ENCODE assay signal across 7 cellular contexts in genomic region chr6:32972353-32973143, GRCh38. TPM values are rescaled to one million over a fixed set of nuclear protein-coding genes. Genes with fewer than 3 reads are reported as not detected.
DNase-seq lines count a peak whose midpoint lies in the region; ATAC-seq and TF ChIP-seq lines count a peak whose summit lies in the region.

No MANE protein-coding gene starts in this region.

- peak overlapping the region; percentile 100 for H3K4me2 ChIP-seq in parathyroid adenoma (ENCODE audit: low read length)

- peak; percentile 38 for TF ChIP-seq POLR2A in GM19099 (IDR thresholded peaks at IDR 0.05; ENCODE audit: extremely low read depth, insufficient read length, low read depth)
- no peak for TF ChIP-seq POLR2A in GM18505 (IDR thresholded peaks at IDR 0.05; ENCODE audit: borderline replicate concordance, extremely low read depth, insufficient read depth, insufficient read length)

- peak overlapping the region; percentile 98 for H3K27ac Mint-ChIP-seq in activated T-helper 1 cell treated with anti-CD3 and anti-CD28 coated beads, Interleukin-12 subunit alpha, Interleukin-12 subunit beta, Interleukin-2, Interleukin-4 antibody, amounts not matched to agents 30 ng/mL and 10 ng/mL and 1 ng/mL, durations not matched to agents 14 hours and 24 hours and 36 hours

- H3K9ac ChIP-seq in parathyroid adenoma = peak overlapping the region; percentile 51

- TF ChIP-seq CTCF in foreskin keratinocyte (conservative IDR thresholded peaks at IDR 0.05) (no peak), parathyroid adenoma (IDR thresholded peaks at IDR 0.05) (no peak)

- H3K36me3 ChIP-seq in parathyroid adenoma (ENCODE audit: control insufficient read depth, insufficient read depth, low read length) = no peaks in the 10 kb centered on the region

- no peaks in the 10 kb centered on the region for H3K4me1 ChIP-seq in foreskin keratinocyte
- H3K4me1 ChIP-seq in parathyroid adenoma = peaks cover 15% of the 10 kb centered on the region

- peaks cover 32% of the 10 kb centered on the region for H3K4me1 Mint-ChIP-seq in activated T-helper 1 cell treated with anti-CD3 and anti-CD28 coated beads, Interleukin-12 subunit alpha, Interleukin-12 subunit beta, Interleukin-2, Interleukin-4 antibody, amounts not matched to agents 30 ng/mL and 10 ng/mL and 1 ng/mL, durations not matched to agents 14 hours and 24 hours and 36 hours (ENCODE audit: low read depth)

- H3K79me2 ChIP-seq in parathyroid adenoma = peaks cover 38% of the 10 kb centered on the region

- no peak overlapping the region for H2AFZ ChIP-seq in parathyroid adenoma

- H3K4me3 ChIP-seq in parathyroid adenoma (ENCODE audit: low read depth, low read length) = peak overlapping the region; percentile 99

- ATAC-seq in foreskin keratinocyte (no peak), GM18505 (IDR thresholded peaks at IDR 0.05; ENCODE audit: unreplicated experiment) (no peak)

- H3K36me3 Mint-ChIP-seq in activated T-helper 1 cell treated with anti-CD3 and anti-CD28 coated beads, Interleukin-12 subunit alpha, Interleukin-12 subunit beta, Interleukin-2, Interleukin-4 antibody, amounts not matched to agents 30 ng/mL and 10 ng/mL and 1 ng/mL, durations not matched to agents 14 hours and 24 hours and 36 hours (ENCODE audit: low read depth) = peaks cover 73% of the 10 kb centered on the region

- no peaks in the 10 kb centered on the region for H3K9me3 Mint-ChIP-seq in activated T-helper 1 cell treated with anti-CD3 and anti-CD28 coated beads, Interleukin-12 subunit alpha, Interleukin-12 subunit beta, Interleukin-2, Interleukin-4 antibody, amounts not matched to agents 30 ng/mL and 10 ng/mL and 1 ng/mL, durations not matched to agents 14 hours and 24 hours and 36 hours

- peaks cover 4% of the 10 kb centered on the region for H3K27me3 Mint-ChIP-seq in activated T-helper 1 cell treated with anti-CD3 and anti-CD28 coated beads, Interleukin-12 subunit alpha, Interleukin-12 subunit beta, Interleukin-2, Interleukin-4 antibody, amounts not matched to agents 30 ng/mL and 10 ng/mL and 1 ng/mL, durations not matched to agents 14 hours and 24 hours and 36 hours (ENCODE audit: insufficient read depth)

- peak overlapping the region; percentile 96 for H3K4me3 Mint-ChIP-seq in activated T-helper 1 cell treated with anti-CD3 and anti-CD28 coated beads, Interleukin-12 subunit alpha, Interleukin-12 subunit beta, Interleukin-2, Interleukin-4 antibody, amounts not matched to agents 30 ng/mL and 10 ng/mL and 1 ng/mL, durations not matched to agents 14 hours and 24 hours and 36 hours

- no peaks in the 10 kb centered on the region for H3K9me3 ChIP-seq in parathyroid adenoma (ENCODE audit: control insufficient read depth, low read length)

- H3K27ac ChIP-seq in foreskin keratinocyte (peak overlapping the region; percentile 33), parathyroid adenoma (peak overlapping the region; percentile 97)

- H3K27me3 ChIP-seq in foreskin keratinocyte = no peaks in the 10 kb centered on the region
- no peaks in the 10 kb centered on the region for H3K27me3 ChIP-seq in parathyroid adenoma (ENCODE audit: control insufficient read depth, insufficient read depth, low read length)

- intact Hi-C loops in activated T-helper 1 cell treated with anti-CD3 and anti-CD28 coated beads, Interleukin-12 subunit alpha, Interleukin-12 subunit beta, Interleukin-2, Interleukin-4 antibody, amounts not matched to agents 30 ng/mL and 10 ng/mL and 1 ng/mL, durations not matched to agents 14 hours and 24 hours and 36 hours (cut with micrococcal nuclease) = loop anchor here (1.0 to 10.0 kb wide), 6 partner anchors 78 to 1308 kb away; partner anchors contain the start of genes C6orf47, CSNK2B, GPANK1 and LY6G5B

- DNase-seq in NCI-H1105 treated with DMSO at 0.1 percent for 48 hours (lab: John Stamatoyannopoulos, UW) = peak; percentile 77
- no peak for DNase-seq in activated T-helper 1 cell treated with anti-CD3 and anti-CD28 coated beads, Interleukin-12 subunit alpha, Interleukin-12 subunit beta, Interleukin-2, Interleukin-4 antibody, amounts not matched to agents 30 ng/mL and 10 ng/mL and 1 ng/mL, durations not matched to agents 14 hours and 24 hours and 36 hours (ENCODE audit: low spot score)
- no peak for DNase-seq in foreskin keratinocyte
- no peak for DNase-seq in OCI-M2 (lab: John Stamatoyannopoulos, UW; ENCODE audit: unreplicated experiment)

RNA-seq across cellular contexts. Expression of gene BRD2, which starts 4.2 kb away (rescaled TPM):
- 316 and 330 TPM in 2 replicates for total RNA-seq in activated T-helper 1 cell treated with anti-CD3 and anti-CD28 coated beads, Interleukin-12 subunit alpha, Interleukin-12 subunit beta, Interleukin-2, Interleukin-4 antibody, amounts not matched to agents 30 ng/mL and 10 ng/mL and 1 ng/mL, durations not matched to agents 14 hours and 24 hours and 36 hours
- total RNA-seq in foreskin keratinocyte = 134 and 136 TPM in 2 replicates
- 77.9 and 79.2 TPM in 2 replicates for polyA plus RNA-seq in foreskin keratinocyte

RNA-seq across cellular contexts. Expression of gene HLA-DMA, which starts 19.7 kb away (rescaled TPM):
- total RNA-seq in activated T-helper 1 cell treated with anti-CD3 and anti-CD28 coated beads, Interleukin-12 subunit alpha, Interleukin-12 subunit beta, Interleukin-2, Interleukin-4 antibody, amounts not matched to agents 30 ng/mL and 10 ng/mL and 1 ng/mL, durations not matched to agents 14 hours and 24 hours and 36 hours = 14.1 and 14.2 TPM in 2 replicates
- 1.3 and 4.4 TPM in 2 replicates for total RNA-seq in foreskin keratinocyte
- polyA plus RNA-seq in foreskin keratinocyte = 1.8 and 7.7 TPM in 2 replicates

RNA-seq across cellular contexts. Expression of gene HLA-DMB, which starts 31.7 kb away (rescaled TPM):
- 2.7 and 2.8 TPM in 2 replicates for total RNA-seq in activated T-helper 1 cell treated with anti-CD3 and anti-CD28 coated beads, Interleukin-12 subunit alpha, Interleukin-12 subunit beta, Interleukin-2, Interleukin-4 antibody, amounts not matched to agents 30 ng/mL and 10 ng/mL and 1 ng/mL, durations not matched to agents 14 hours and 24 hours and 36 hours
- total RNA-seq in foreskin keratinocyte = 0.92 TPM in 1 of 2 replicates, not detected in the other
- 0.90 TPM in 1 of 2 replicates, not detected in the other for polyA plus RNA-seq in foreskin keratinocyte

RNA-seq across cellular contexts. Expression of gene HLA-DOA, which starts 36.8 kb away (rescaled TPM):
- total RNA-seq in activated T-helper 1 cell treated with anti-CD3 and anti-CD28 coated beads, Interleukin-12 subunit alpha, Interleukin-12 subunit beta, Interleukin-2, Interleukin-4 antibody, amounts not matched to agents 30 ng/mL and 10 ng/mL and 1 ng/mL, durations not matched to agents 14 hours and 24 hours and 36 hours = 1.8 and 2.0 TPM in 2 replicates
- total RNA-seq in foreskin keratinocyte = not detected in 2 replicates
- not detected in 2 replicates for polyA plus RNA-seq in foreskin keratinocyte
